8 cellular contexts compared by ENCODE assay signal in the genomic region with DNA sequence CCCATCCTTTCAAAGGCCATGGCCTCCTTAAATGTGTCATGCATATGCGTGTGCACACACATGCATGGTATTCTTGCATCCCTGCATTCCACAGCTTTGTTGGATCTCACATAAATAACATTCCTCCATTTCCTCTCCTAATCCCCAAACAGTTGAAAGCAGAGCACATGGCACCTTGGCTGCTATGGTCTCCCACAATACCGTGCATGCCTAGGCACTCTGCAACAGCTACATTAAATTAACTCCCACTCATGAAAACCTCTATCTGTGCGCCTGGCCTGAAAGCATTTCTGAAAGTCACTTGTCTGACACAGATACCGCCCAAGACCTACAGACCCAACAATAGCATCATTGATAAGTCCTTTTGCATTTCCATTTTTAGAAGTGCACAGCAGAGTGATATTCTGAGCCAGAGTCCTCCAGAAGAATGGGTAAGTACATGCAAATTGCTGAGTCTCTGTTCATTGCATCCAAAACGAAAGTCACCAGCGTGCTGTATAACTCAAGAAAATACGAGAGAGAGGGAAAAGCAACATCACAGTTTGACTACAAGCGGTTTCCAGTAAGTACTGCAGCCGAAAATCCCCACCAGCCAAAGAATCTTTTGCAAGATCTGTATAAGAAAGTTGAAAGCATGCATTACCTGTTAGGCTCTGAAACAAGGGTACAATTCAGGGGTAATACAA. TPM values are rescaled to one million over a fixed set of nuclear protein-coding genes. Genes with fewer than 3 reads are reported as not detected.
A peak's percentile ranks its signal among the peaks of the same experiment; 100 is the strongest.
DNase-seq lines count a peak whose midpoint lies in the region; ATAC-seq and TF ChIP-seq lines count a peak whose summit lies in the region.

No MANE protein-coding gene starts in this region.

- H3K4me1 Mint-ChIP-seq in activated naive CD4-positive, alpha-beta T cell treated with anti-CD3 and anti-CD28 coated beads, Interleukin-2, amount 10 ng/mL, durations not matched to agents 7 days and 5 days: peaks cover 94% of the 10 kb centered on the region
- H3K4me1 Mint-ChIP-seq in neural progenitor cell (peaks cover 18% of the 10 kb centered on the region), Caco-2 (ENCODE audit: low read depth, unreplicated experiment) (no peaks in the 10 kb centered on the region)

- no peaks in the 10 kb centered on the region for H4K20me1 ChIP-seq in neural progenitor cell (ENCODE audit: low read depth)

- peak; percentile 43 for DNase-seq in stimulated activated naive CD4-positive, alpha-beta T cell treated with Interleukin-2 at 50 U/mL for 16 hours (lab: John Stamatoyannopoulos, UW)
- no peak for DNase-seq in stimulated activated naive CD4-positive, alpha-beta T cell (lab: John Stamatoyannopoulos, UW)
- DNase-seq in activated naive CD4-positive, alpha-beta T cell treated with anti-CD3 and anti-CD28 coated beads, Interleukin-2, amount 10 ng/mL, durations not matched to agents 7 days and 5 days: peak; percentile 42
- DNase-seq in neural progenitor cell (ENCODE audit: low spot score): no peak
- DNase-seq in retina: no peak
- DNase-seq in effector CD8-positive, alpha-beta T cell (lab: John Stamatoyannopoulos, UW): no peak
- no peak for DNase-seq in Caco-2

- no peaks in the 10 kb centered on the region for H3K27me3 ChIP-seq in neural progenitor cell
- H3K27me3 ChIP-seq in Caco-2 (replicated peaks; ENCODE audit: control insufficient read depth, insufficient read depth, low read length): no peaks in the 10 kb centered on the region

- peak; percentile 53 for ATAC-seq in HG03060 (IDR thresholded peaks at IDR 0.05; ENCODE audit: low read depth, unreplicated experiment)

- H3K9ac ChIP-seq in neural progenitor cell: no peak overlapping the region

- no peak overlapping the region for H3K4me3 ChIP-seq in neural progenitor cell
- H3K4me3 ChIP-seq in Caco-2 (ENCODE audit: low read depth, low read length): no peak overlapping the region

- no peaks in the 10 kb centered on the region for H3F3A ChIP-seq in neural progenitor cell (ENCODE audit: low read depth)

- H3K9me3 ChIP-seq in neural progenitor cell (ENCODE audit: low read depth) (no peaks in the 10 kb centered on the region), Caco-2 (no peaks in the 10 kb centered on the region)

- peaks cover 34% of the 10 kb centered on the region for H3K9me3 Mint-ChIP-seq in activated naive CD4-positive, alpha-beta T cell treated with anti-CD3 and anti-CD28 coated beads, Interleukin-2, amount 10 ng/mL, durations not matched to agents 7 days and 5 days
- no peaks in the 10 kb centered on the region for H3K9me3 Mint-ChIP-seq in neural progenitor cell
- no peaks in the 10 kb centered on the region for H3K9me3 Mint-ChIP-seq in Caco-2 (ENCODE audit: unreplicated experiment)

- peaks cover 12% of the 10 kb centered on the region for H3K4me1 ChIP-seq in neural progenitor cell
- no peaks in the 10 kb centered on the region for H3K4me1 ChIP-seq in Caco-2

- intact Hi-C loops in Caco-2 (cut with micrococcal nuclease; ENCODE audit: unreplicated experiment): no loop called here

- H3K27me3 Mint-ChIP-seq in activated naive CD4-positive, alpha-beta T cell treated with anti-CD3 and anti-CD28 coated beads, Interleukin-2, amount 10 ng/mL, durations not matched to agents 7 days and 5 days: no peaks in the 10 kb centered on the region
- H3K27me3 Mint-ChIP-seq in neural progenitor cell (ENCODE audit: insufficient read depth, low read depth): peaks cover 9% of the 10 kb centered on the region
- H3K27me3 Mint-ChIP-seq in Caco-2 (ENCODE audit: insufficient read depth, unreplicated experiment): no peaks in the 10 kb centered on the region

- H3K36me3 ChIP-seq in neural progenitor cell: no peaks in the 10 kb centered on the region
- no peaks in the 10 kb centered on the region for H3K36me3 ChIP-seq in Caco-2 (ENCODE audit: control insufficient read depth, insufficient read depth, low read length)

- peak overlapping the region; percentile 79 for H3K4me3 Mint-ChIP-seq in activated naive CD4-positive, alpha-beta T cell treated with anti-CD3 and anti-CD28 coated beads, Interleukin-2, amount 10 ng/mL, durations not matched to agents 7 days and 5 days
- no peak overlapping the region for H3K4me3 Mint-ChIP-seq in neural progenitor cell
- no peak overlapping the region for H3K4me3 Mint-ChIP-seq in Caco-2 (ENCODE audit: unreplicated experiment)

- no peak overlapping the region for H3K4me2 ChIP-seq in neural progenitor cell

- no peak for TF ChIP-seq CTCF in neural progenitor cell (IDR thresholded peaks at IDR 0.05)
- TF ChIP-seq CTCF in Caco-2 (IDR thresholded peaks at IDR 0.05; ENCODE audit: insufficient read depth in 1 of 2, low read depth in 1 of 2, low read length in 1 of 2, severe bottlenecking in 1 of 2, unreplicated experiment in 1 of 2): no peak

- CTCF ChIA-PET in activated naive CD4-positive, alpha-beta T cell treated with anti-CD3 and anti-CD28 coated beads, Interleukin-2, amount 10 ng/mL, durations not matched to agents 7 days and 5 days (lab: Charles Lee): interaction anchor here (0.6 to 12.7 kb wide), 7 partner anchors 14 to 161 kb away, joined by 3 to 181 read pairs (median 4); a partner anchor contains a TSS
- CTCF ChIA-PET in Caco-2 (lab: Charles Lee): no interaction called here

- no peak overlapping the region for H2AFZ ChIP-seq in neural progenitor cell (replicated peaks)

- no TSS peak for BruUV-seq in Caco-2 (replicated peaks; lab: Mats Ljungman, UMichigan)

- POLR2A ChIA-PET in Caco-2 (lab: Charles Lee): no interaction called here

- H3K36me3 Mint-ChIP-seq in activated naive CD4-positive, alpha-beta T cell treated with anti-CD3 and anti-CD28 coated beads, Interleukin-2, amount 10 ng/mL, durations not matched to agents 7 days and 5 days: peaks cover 49% of the 10 kb centered on the region
- H3K36me3 Mint-ChIP-seq in neural progenitor cell (no peaks in the 10 kb centered on the region), Caco-2 (ENCODE audit: insufficient read depth, unreplicated experiment) (no peaks in the 10 kb centered on the region)

- no peak overlapping the region for H3K27ac ChIP-seq in neural progenitor cell

- no peaks in the 10 kb centered on the region for H3K79me2 ChIP-seq in neural progenitor cell (ENCODE audit: low read depth)

- H3K27ac Mint-ChIP-seq in activated naive CD4-positive, alpha-beta T cell treated with anti-CD3 and anti-CD28 coated beads, Interleukin-2, amount 10 ng/mL, durations not matched to agents 7 days and 5 days: peak overlapping the region; percentile 95
- H3K27ac Mint-ChIP-seq in neural progenitor cell: peak overlapping the region; percentile 33
- no peak overlapping the region for H3K27ac Mint-ChIP-seq in Caco-2 (ENCODE audit: unreplicated experiment)

RNA-seq across cellular contexts. Expression of a gene that starts 0.4 kb away (rescaled TPM):
- 0.62 TPM in 1 of 2 replicates, not detected in the other for total RNA-seq in neural progenitor cell (ENCODE audit: low replicate concordance)
- 0.21 TPM in 1 of 2 replicates, not detected in the other for total RNA-seq in Caco-2 (2022)

RNA-seq across cellular contexts. Expression of a gene that starts 21.2 kb away (rescaled TPM):
- total RNA-seq in neural progenitor cell (ENCODE audit: low replicate concordance) (not detected in 2 replicates), Caco-2 (2022) (not detected in 2 replicates)

RNA-seq across cellular contexts. Expression of a gene that starts 48.8 kb away (rescaled TPM):
- not detected in 2 replicates for total RNA-seq in neural progenitor cell (ENCODE audit: low replicate concordance)
- not detected in 2 replicates for total RNA-seq in Caco-2 (2022)

RNA-seq across cellular contexts. Expression of a gene that starts 50.2 kb away (rescaled TPM):
- total RNA-seq in neural progenitor cell (ENCODE audit: low replicate concordance) (6.8 and 9.6 TPM in 2 replicates), Caco-2 (2022) (1.2 TPM in 2 replicates)

Comparison
In these comparisons a context has a peak if more than half of its experiments do, and no peak if none do; other contexts are left out.
1. DNase-seq: peak in stimulated activated naive CD4-positive, alpha-beta T cell treated with Interleukin-2 at 50 U/mL for 16 hours (single experiment) and activated naive CD4-positive, alpha-beta T cell treated with anti-CD3 and anti-CD28 coated beads, Interleukin-2, amount 10 ng/mL, durations not matched to agents 7 days and 5 days (single experiment); none in stimulated activated naive CD4-positive, alpha-beta T cell (0 of 6), neural progenitor cell (single experiment), retina (single experiment), effector CD8-positive, alpha-beta T cell (single experiment) and Caco-2 (0 of 2).